ENCODE assay signal across 18 cellular contexts in the genomic region with DNA sequence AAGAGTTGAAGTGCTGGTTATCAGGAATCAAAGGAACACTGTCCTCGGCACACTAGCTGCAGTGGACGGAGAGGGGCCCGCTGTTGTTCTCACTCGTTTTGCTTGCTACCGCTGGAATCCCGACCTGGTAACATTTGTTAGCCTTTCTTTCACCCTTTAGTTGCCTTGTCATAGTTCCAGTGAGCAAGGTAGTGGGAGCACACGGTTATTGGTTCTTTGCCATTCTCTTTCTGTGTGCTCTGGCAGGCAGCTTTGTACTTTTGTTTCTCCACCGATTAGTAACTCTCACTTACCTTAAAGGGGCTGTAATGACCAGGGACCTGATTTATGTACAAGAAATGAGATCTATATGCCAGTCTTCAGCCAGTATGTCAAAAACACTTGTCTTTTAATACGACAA. TPM values are rescaled to one million over a fixed set of nuclear protein-coding genes. Genes with fewer than 3 reads are reported as not detected.
A peak's percentile ranks its signal among the peaks of the same experiment; 100 is the strongest.
DNase-seq lines count a peak whose midpoint lies in the region; ATAC-seq, FAIRE-seq and TF ChIP-seq lines count a peak whose summit lies in the region.
"Had no signal": no experiment of that assay in that cellular context is flagged by ENCODE, and none has a peak within 500 bp of the region (broad histone marks: within the 10 kb centered on the region; RNA-seq: fewer than 3 reads in every experiment).

No MANE protein-coding gene starts in this region.

- TF ChIP-seq RAD21 in liver (IDR thresholded peaks at IDR 0.05): peak in 1 of 2 donors; percentile 2

- H3K9ac ChIP-seq in astrocyte (ENCODE audit: low read length) (no peak overlapping the region), liver (ENCODE audit: low read depth in 1 of 2, low read length in 2 of 2) (peak overlapping the region; percentile 93 to 98), skeletal muscle tissue (ENCODE audit: low read depth in 1 of 3, low read length in 3 of 3) (peak overlapping the region; percentile 11 to 17 (median 14))

- H3K27me3 ChIP-seq in astrocyte (ENCODE audit: insufficient read depth, low read length) (no peaks in the 10 kb centered on the region), liver (ENCODE audit: control insufficient read depth in 4 of 4, insufficient read depth in 4 of 4, low read length in 3 of 4) (no peaks in the 10 kb centered on the region), skeletal muscle tissue (ENCODE audit: control insufficient read depth in 3 of 3, insufficient read depth in 3 of 3, low read length in 3 of 3) (no peaks in the 10 kb centered on the region)

- H3K36me3 ChIP-seq in astrocyte (ENCODE audit: insufficient read depth, low read length): no peaks in the 10 kb centered on the region
- no peaks in the 10 kb centered on the region for H3K36me3 ChIP-seq in liver (ENCODE audit: control insufficient read depth in 4 of 4, insufficient read depth in 3 of 4, low read depth in 1 of 4, low read length in 3 of 4)
- no peaks in the 10 kb centered on the region for H3K36me3 ChIP-seq in skeletal muscle tissue (ENCODE audit: control insufficient read depth in 3 of 3, insufficient read depth in 3 of 3, low read length in 3 of 3)
- H3K36me3 ChIP-seq: tibial artery had no signal

- H2AFZ ChIP-seq in astrocyte (ENCODE audit: low read depth, low read length): no peak overlapping the region

- H3K79me2 ChIP-seq in astrocyte (ENCODE audit: insufficient read depth, low read length): peaks cover 6% of the 10 kb centered on the region

- no peak overlapping the region for H3K4me3 Mint-ChIP-seq in astrocyte (ENCODE audit: unreplicated experiment)
- H3K4me3 Mint-ChIP-seq: activated CD4-positive, alpha-beta memory T cell treated with anti-CD3 and anti-CD28 coated beads for 36 hours had no signal

- in situ Hi-C loops in GM13976 (cut with MboI; ENCODE audit: low sequenced_read_pairs, unreplicated experiment): no loop called here

- H4K20me1 ChIP-seq in astrocyte (ENCODE audit: insufficient read depth, low read length): no peaks in the 10 kb centered on the region

- WGBS in liver: 36% methylated on average over 9 of the region's 9 CpGs

- H3K9me3 Mint-ChIP-seq in astrocyte (ENCODE audit: unreplicated experiment): peaks cover 5% of the 10 kb centered on the region
- H3K9me3 Mint-ChIP-seq: activated CD4-positive, alpha-beta memory T cell treated with anti-CD3 and anti-CD28 coated beads for 36 hours had no signal

- H3K27ac ChIP-seq in astrocyte (ENCODE audit: low read depth, low read length) (no peak overlapping the region), liver (ENCODE audit: low read depth in 1 of 2, low read length in 2 of 2) (peak overlapping the region; percentile 74 to 75), skeletal muscle tissue (ENCODE audit: low read depth, low read length) (no peak overlapping the region)
- H3K27ac ChIP-seq: coronary artery, tibial artery had no signal

- H3K4me3 ChIP-seq in astrocyte (ENCODE audit: insufficient read depth, low read depth, low read length) (no peak overlapping the region), liver (ENCODE audit: low read depth in 1 of 3, low read length in 3 of 3) (peak overlapping the region; percentile 69 to 98 (median 93)), skeletal muscle tissue (ENCODE audit: low read length in 3 of 3) (peak overlapping the region in 1 of 3 donors; percentile 23)
- H3K4me3 ChIP-seq: coronary artery had no signal

- intact Hi-C loops in left cardiac atrium (cut with DNase I): no loop called here

- H3K4me2 ChIP-seq in astrocyte (ENCODE audit: low read length): peak overlapping the region; percentile 89

- H3K4me1 ChIP-seq in astrocyte (ENCODE audit: insufficient read depth, low read length): peaks cover 5% of the 10 kb centered on the region
- peaks cover 7 to 48% (median 30%) of the 10 kb centered on the region in 4 donors for H3K4me1 ChIP-seq in liver (ENCODE audit: control insufficient read depth in 4 of 4, insufficient read depth in 4 of 4, low read length in 3 of 4)
- H3K4me1 ChIP-seq in skeletal muscle tissue (ENCODE audit: control insufficient read depth in 3 of 3, insufficient read depth in 3 of 3, low read length in 3 of 3): peaks cover 10 to 19% (median 13%) of the 10 kb centered on the region in 3 donors

- FAIRE-seq in astrocyte (lab: Jason Lieb, UNC): no peak
- FAIRE-seq: GM12892, GM19239, TTC549 had no signal

- no peak overlapping the region for H3K27ac Mint-ChIP-seq in astrocyte (ENCODE audit: unreplicated experiment)
- H3K27ac Mint-ChIP-seq: activated CD4-positive, alpha-beta memory T cell treated with anti-CD3 and anti-CD28 coated beads for 36 hours; CD4-positive, CD25-positive, alpha-beta regulatory T cell had no signal

- ATAC-seq in left cardiac atrium: no peak

- TF ChIP-seq CTCF in astrocyte (IDR thresholded peaks at IDR 0.05; ENCODE audit: insufficient read depth, low read depth, low read length) (no peak), liver (IDR thresholded peaks at IDR 0.05; ENCODE audit: low read depth, low read length, missing input control) (no peak), GM13976 (IDR thresholded peaks at IDR 0.05; ENCODE audit: borderline replicate concordance, control extremely low read depth, extremely low read depth, insufficient read depth, missing control alignments) (no peak)

- peaks cover 8% of the 10 kb centered on the region for H3K27me3 Mint-ChIP-seq in astrocyte (ENCODE audit: low read depth, unreplicated experiment)

- no peaks in the 10 kb centered on the region for H3K9me3 ChIP-seq in astrocyte (ENCODE audit: insufficient read depth, low read depth, low read length)
- no peaks in the 10 kb centered on the region for H3K9me3 ChIP-seq in liver (ENCODE audit: control insufficient read depth in 4 of 4, low read length in 3 of 4)
- H3K9me3 ChIP-seq in skeletal muscle tissue (ENCODE audit: control insufficient read depth in 3 of 3, low read length in 3 of 3): no peaks in the 10 kb centered on the region
- H3K9me3 ChIP-seq: tibial artery had no signal

- DNase-seq in NCI-H1092 treated with DMSO at 0.1 percent for 48 hours (lab: John Stamatoyannopoulos, UW) (peak; percentile 1), NCI-H1092 (lab: John Stamatoyannopoulos, UW) (no peak), astrocyte (ENCODE audit: low read depth) (no peak), left cardiac atrium (no peak), GM13976 (ENCODE audit: low spot score) (no peak)
- no peak for DNase-seq in stimulated activated CD4-positive, alpha-beta T cell treated with anti-CD3 and anti-CD28 coated beads, Interleukin-15, amount 100 ng/mL, for 24 hours
- DNase-seq: 8988T; activated CD4-positive, alpha-beta memory T cell treated with anti-CD3 and anti-CD28 coated beads for 36 hours; CD4-positive, CD25-positive, alpha-beta regulatory T cell; NCI-H2081; SHP77; tibial artery had no signal

- H3K36me3 Mint-ChIP-seq in astrocyte (ENCODE audit: low read depth, unreplicated experiment): no peaks in the 10 kb centered on the region
- H3K36me3 Mint-ChIP-seq: activated CD4-positive, alpha-beta memory T cell treated with anti-CD3 and anti-CD28 coated beads for 36 hours; CD4-positive, CD25-positive, alpha-beta regulatory T cell had no signal

- peaks cover 4% of the 10 kb centered on the region for H3K4me1 Mint-ChIP-seq in astrocyte (ENCODE audit: low read depth, unreplicated experiment)

TF ChIP-seq in liver, 16 proteins besides CTCF, POLR2A, EP300 and RAD21:
- TF ChIP-seq, protein P1, sequence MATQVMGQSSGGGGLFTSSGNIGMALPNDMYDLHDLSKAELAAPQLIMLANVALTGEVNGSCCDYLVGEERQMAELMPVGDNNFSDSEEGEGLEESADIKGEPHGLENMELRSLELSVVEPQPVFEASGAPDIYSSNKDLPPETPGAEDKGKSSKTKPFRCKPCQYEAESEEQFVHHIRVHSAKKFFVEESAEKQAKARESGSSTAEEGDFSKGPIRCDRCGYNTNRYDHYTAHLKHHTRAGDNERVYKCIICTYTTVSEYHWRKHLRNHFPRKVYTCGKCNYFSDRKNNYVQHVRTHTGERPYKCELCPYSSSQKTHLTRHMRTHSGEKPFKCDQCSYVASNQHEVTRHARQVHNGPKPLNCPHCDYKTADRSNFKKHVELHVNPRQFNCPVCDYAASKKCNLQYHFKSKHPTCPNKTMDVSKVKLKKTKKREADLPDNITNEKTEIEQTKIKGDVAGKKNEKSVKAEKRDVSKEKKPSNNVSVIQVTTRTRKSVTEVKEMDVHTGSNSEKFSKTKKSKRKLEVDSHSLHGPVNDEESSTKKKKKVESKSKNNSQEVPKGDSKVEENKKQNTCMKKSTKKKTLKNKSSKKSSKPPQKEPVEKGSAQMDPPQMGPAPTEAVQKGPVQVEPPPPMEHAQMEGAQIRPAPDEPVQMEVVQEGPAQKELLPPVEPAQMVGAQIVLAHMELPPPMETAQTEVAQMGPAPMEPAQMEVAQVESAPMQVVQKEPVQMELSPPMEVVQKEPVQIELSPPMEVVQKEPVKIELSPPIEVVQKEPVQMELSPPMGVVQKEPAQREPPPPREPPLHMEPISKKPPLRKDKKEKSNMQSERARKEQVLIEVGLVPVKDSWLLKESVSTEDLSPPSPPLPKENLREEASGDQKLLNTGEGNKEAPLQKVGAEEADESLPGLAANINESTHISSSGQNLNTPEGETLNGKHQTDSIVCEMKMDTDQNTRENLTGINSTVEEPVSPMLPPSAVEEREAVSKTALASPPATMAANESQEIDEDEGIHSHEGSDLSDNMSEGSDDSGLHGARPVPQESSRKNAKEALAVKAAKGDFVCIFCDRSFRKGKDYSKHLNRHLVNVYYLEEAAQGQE (IDR thresholded peaks at IDR 0.05): peak; percentile 74
- TF ChIP-seq SP1 (IDR thresholded peaks at IDR 0.05): peak; percentile 32
- TF ChIP-seq FOXA1 (IDR thresholded peaks at IDR 0.05): no peak
- peak in 1 of 2 donors; percentile 2 for TF ChIP-seq EGR1 (IDR thresholded peaks at IDR 0.05; ENCODE audit: low read depth in 2 of 2)
- no peak for TF ChIP-seq GABPA (IDR thresholded peaks at IDR 0.05 in 1 of 2, conservative IDR thresholded peaks at IDR 0.05 in 1 of 2)
- peak; percentile 67 to 72 for TF ChIP-seq RXRA (IDR thresholded peaks at IDR 0.05)
- peak; percentile 81 for TF ChIP-seq TAF1 (conservative IDR thresholded peaks at IDR 0.05)

RNA-seq across cellular contexts. Expression of a gene that starts 1.8 kb away (rescaled TPM):
- total RNA-seq in astrocyte (3.7 and 4.0 TPM in 2 replicates), liver (10 to 100 TPM in 1 of 2 donors, 1 to 10 TPM in 1; 7.1 to 64.8 TPM), skeletal muscle tissue (9.9 TPM), left cardiac atrium (under 1 TPM; 0.41 to 0.42 TPM)
- polyA plus RNA-seq in liver: 10 to 100 TPM; 21.0 to 62.0 TPM

RNA-seq across cellular contexts. Expression of a gene that starts 21.9 kb away (rescaled TPM):
- total RNA-seq in astrocyte (28.8 and 29.7 TPM in 2 replicates), liver (10 to 100 TPM; 10.5 to 11.7 TPM), skeletal muscle tissue (11.5 TPM), left cardiac atrium (1 to 10 TPM; 9.7 to 9.8 TPM)
- 1 to 10 TPM; 2.9 to 3.3 TPM for polyA plus RNA-seq in liver

Comparison
In these comparisons a context has a peak if more than half of its experiments do, and no peak if none do; other contexts are left out.
1. H3K27ac ChIP-seq: peak in liver (2 of 2); none in astrocyte (single experiment) and skeletal muscle tissue (single experiment).